ENCODE assay signal across 1 cellular context in the genomic region with DNA sequence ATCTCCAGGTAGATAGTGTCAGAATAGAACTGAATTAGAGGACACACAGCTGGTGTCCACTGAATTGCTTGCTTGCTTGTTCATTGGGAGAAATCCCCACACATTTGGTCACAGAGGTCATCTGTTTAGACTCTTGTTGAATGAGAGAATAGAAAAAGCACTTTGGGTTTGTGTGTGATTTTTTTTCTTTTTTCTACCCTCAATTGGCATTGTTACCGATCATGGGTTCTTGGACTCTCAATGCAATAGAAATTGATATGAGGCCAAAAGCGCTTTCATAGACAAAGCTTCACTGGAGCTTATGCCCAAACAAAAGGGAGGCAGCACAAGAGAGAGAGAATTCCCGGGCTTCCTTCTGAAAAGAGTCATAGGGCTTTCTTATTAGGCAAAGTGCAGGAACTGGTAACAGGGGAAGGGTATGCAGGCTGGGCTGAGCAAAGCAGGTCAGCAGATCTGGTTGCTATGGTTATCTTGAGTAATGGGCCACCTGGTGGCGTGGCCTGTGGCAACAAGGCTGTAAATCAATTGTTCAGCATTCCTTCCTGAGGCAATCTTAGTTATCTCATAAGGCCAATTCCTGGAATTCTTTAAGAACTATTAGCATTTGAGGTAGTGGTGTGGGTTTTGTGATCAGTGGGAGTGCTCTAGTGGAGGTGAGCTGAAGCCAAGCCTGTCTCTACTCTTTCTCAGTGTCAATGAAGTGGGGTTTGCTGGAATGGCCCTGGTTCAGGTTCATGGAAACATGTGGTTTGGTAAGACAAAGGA.
TF ChIP-seq lines count a peak whose summit lies in the region.

No MANE protein-coding gene starts in this region.

TF ChIP-seq in endothelial cell of umbilical vein, 7 proteins besides CTCF, POLR2A, EP300 and RAD21:
- TF ChIP-seq EZH2 (IDR thresholded peaks at IDR 0.05; ENCODE audit: borderline replicate concordance, low read depth, low read length, severe bottlenecking) (no peak), MYC (IDR thresholded peaks at IDR 0.05; ENCODE audit: low read depth, low read length) (no peak), JUN (IDR thresholded peaks at IDR 0.05; ENCODE audit: borderline replicate concordance, insufficient read depth, insufficient read length, low read depth) (no peak)
TF ChIP-seq in endothelial cell of umbilical vein: peak in this region for 0.
